Comparison of ENCODE assay signal across 13 cellular contexts in genomic region chr1:198519639-198520501, GRCh38. TPM values are rescaled to one million over a fixed set of nuclear protein-coding genes. Genes with fewer than 3 reads are reported as not detected.
DNase-seq lines count a peak whose midpoint lies in the region; ATAC-seq lines count a peak whose summit lies in the region.
"Had no signal": no experiment of that assay in that cellular context is flagged by ENCODE, and none has a peak within 500 bp of the region (broad histone marks: within the 10 kb centered on the region; RNA-seq: fewer than 3 reads in every experiment).

No MANE protein-coding gene starts in this region.

- intact Hi-C loops in activated naive CD4-positive, alpha-beta T cell treated with anti-CD3 and anti-CD28 coated beads for 36 hours (cut with micrococcal nuclease) = loop anchor here (1.0 to 5.0 kb wide), 11 partner anchors 23 to 1032 kb away; partner anchors contain the start of gene NEK7

- no peak for DNase-seq in activated naive CD4-positive, alpha-beta T cell treated with anti-CD3 and anti-CD28 coated beads for 36 hours
- DNase-seq in activated naive CD4-positive, alpha-beta T cell (lab: John Stamatoyannopoulos, UW) = no peak
- no peak for DNase-seq in activated naive CD4-positive, alpha-beta T cell treated with anti-CD3 and anti-CD28 coated beads, Interleukin-2, amount 50 U/mL, for 72 hours (ENCODE audit: low spot score in 2 of 2)
- no peak for DNase-seq in mesenteric fat pad (ENCODE audit: low spot score)
- DNase-seq: aorta, NCI-H2227 treated with DMSO at 0.1 percent for 48 hours had no signal

- H3K4me3 Mint-ChIP-seq in activated naive CD4-positive, alpha-beta T cell treated with anti-CD3 and anti-CD28 coated beads for 36 hours = peak overlapping the region; percentile 75
- H3K4me3 Mint-ChIP-seq in stimulated activated naive CD8-positive, alpha-beta T cell treated with anti-CD3 and anti-CD28 coated beads, Interleukin-15, Interleukin-2, amounts not matched to agents 100 ng/mL and 50 ng/mL, for 24 hours = peak overlapping the region; percentile 79

- no peaks in the 10 kb centered on the region for H3K36me3 Mint-ChIP-seq in activated naive CD4-positive, alpha-beta T cell treated with anti-CD3 and anti-CD28 coated beads for 36 hours (ENCODE audit: low read depth)
- peaks cover 5 to 8% of the 10 kb centered on the region in 2 donors for H3K36me3 Mint-ChIP-seq in activated naive CD4-positive, alpha-beta T cell treated with anti-CD3 and anti-CD28 coated beads, Interleukin-2, amount 50 U/mL, for 72 hours
- no peaks in the 10 kb centered on the region for H3K36me3 Mint-ChIP-seq in stimulated activated naive CD8-positive, alpha-beta T cell treated with anti-CD3 and anti-CD28 coated beads, Interleukin-15, Interleukin-2, amounts not matched to agents 100 ng/mL and 50 ng/mL, for 24 hours (ENCODE audit: low read depth)

- ATAC-seq in HG03175 (IDR thresholded peaks at IDR 0.05; ENCODE audit: unreplicated experiment) (peak; percentile 12), GM18517 (IDR thresholded peaks at IDR 0.05; ENCODE audit: unreplicated experiment) (no peak), HG03571 (IDR thresholded peaks at IDR 0.05; ENCODE audit: unreplicated experiment) (no peak)
- ATAC-seq in activated naive CD4-positive, alpha-beta T cell treated with anti-CD3 and anti-CD28 coated beads, Interleukin-2, amount 50 U/mL, for 72 hours = peak; percentile 41 to 62
- ATAC-seq: HCT116 had no signal

- H3K27ac Mint-ChIP-seq in activated naive CD4-positive, alpha-beta T cell treated with anti-CD3 and anti-CD28 coated beads for 36 hours = peak overlapping the region; percentile 92
- H3K27ac Mint-ChIP-seq in activated naive CD4-positive, alpha-beta T cell treated with anti-CD3 and anti-CD28 coated beads, Interleukin-2, amount 50 U/mL, for 72 hours = peak overlapping the region; percentile 92 to 93
- peak overlapping the region; percentile 93 for H3K27ac Mint-ChIP-seq in stimulated activated naive CD8-positive, alpha-beta T cell treated with anti-CD3 and anti-CD28 coated beads, Interleukin-15, Interleukin-2, amounts not matched to agents 100 ng/mL and 50 ng/mL, for 24 hours

- CTCF ChIA-PET in activated naive CD4-positive, alpha-beta T cell treated with anti-CD3 and anti-CD28 coated beads for 36 hours (lab: Charles Lee) = interaction anchor here (0.9 to 2.3 kb wide), 5 partner anchors 89 to 166 kb away, joined by 3 to 6 read pairs (median 3); no protein-coding TSS in a partner anchor

- peaks cover 55% of the 10 kb centered on the region for H3K4me1 Mint-ChIP-seq in activated naive CD4-positive, alpha-beta T cell treated with anti-CD3 and anti-CD28 coated beads for 36 hours (ENCODE audit: low read depth)
- peaks cover 69% of the 10 kb centered on the region for H3K4me1 Mint-ChIP-seq in stimulated activated naive CD8-positive, alpha-beta T cell treated with anti-CD3 and anti-CD28 coated beads, Interleukin-15, Interleukin-2, amounts not matched to agents 100 ng/mL and 50 ng/mL, for 24 hours (ENCODE audit: low read depth)

- no peaks in the 10 kb centered on the region for H3K9me3 Mint-ChIP-seq in activated naive CD4-positive, alpha-beta T cell treated with anti-CD3 and anti-CD28 coated beads for 36 hours
- H3K9me3 Mint-ChIP-seq in activated naive CD4-positive, alpha-beta T cell treated with anti-CD3 and anti-CD28 coated beads, Interleukin-2, amount 50 U/mL, for 72 hours = peaks cover 0 to under 1% of the 10 kb centered on the region in 2 donors
- no peaks in the 10 kb centered on the region for H3K9me3 Mint-ChIP-seq in stimulated activated naive CD8-positive, alpha-beta T cell treated with anti-CD3 and anti-CD28 coated beads, Interleukin-15, Interleukin-2, amounts not matched to agents 100 ng/mL and 50 ng/mL, for 24 hours

- H3K27me3 Mint-ChIP-seq in activated naive CD4-positive, alpha-beta T cell treated with anti-CD3 and anti-CD28 coated beads for 36 hours (ENCODE audit: low read depth) = no peaks in the 10 kb centered on the region
- no peaks in the 10 kb centered on the region for H3K27me3 Mint-ChIP-seq in stimulated activated naive CD8-positive, alpha-beta T cell treated with anti-CD3 and anti-CD28 coated beads, Interleukin-15, Interleukin-2, amounts not matched to agents 100 ng/mL and 50 ng/mL, for 24 hours

RNA-seq across cellular contexts. Expression of gene ATP6V1G3, which starts 20.6 kb away (rescaled TPM):
- total RNA-seq in activated naive CD4-positive, alpha-beta T cell treated with anti-CD3 and anti-CD28 coated beads for 36 hours = not detected
- under 1 TPM in 1 of 2 donors, not detected in 1; 0.56 TPM for total RNA-seq in activated naive CD4-positive, alpha-beta T cell treated with anti-CD3 and anti-CD28 coated beads, Interleukin-2, amount 50 U/mL, for 72 hours
- total RNA-seq in mesenteric fat pad = not detected
- total RNA-seq: aorta, epithelial cell of proximal tubule, HT1080 had no signal

Comparison
In these comparisons a context has a peak if more than half of its experiments do, and no peak if none do; other contexts are left out.
1. ATAC-seq: peak in HG03175 (single experiment) and activated naive CD4-positive, alpha-beta T cell treated with anti-CD3 and anti-CD28 coated beads, Interleukin-2, amount 50 U/mL, for 72 hours (2 of 2); none in GM18517 (single experiment) and HG03571 (single experiment).
2. Peak in every context shown above with its lines, with median percentiles within 50 percentile points of each other: H3K27ac Mint-ChIP-seq.